In the genomic region with DNA sequence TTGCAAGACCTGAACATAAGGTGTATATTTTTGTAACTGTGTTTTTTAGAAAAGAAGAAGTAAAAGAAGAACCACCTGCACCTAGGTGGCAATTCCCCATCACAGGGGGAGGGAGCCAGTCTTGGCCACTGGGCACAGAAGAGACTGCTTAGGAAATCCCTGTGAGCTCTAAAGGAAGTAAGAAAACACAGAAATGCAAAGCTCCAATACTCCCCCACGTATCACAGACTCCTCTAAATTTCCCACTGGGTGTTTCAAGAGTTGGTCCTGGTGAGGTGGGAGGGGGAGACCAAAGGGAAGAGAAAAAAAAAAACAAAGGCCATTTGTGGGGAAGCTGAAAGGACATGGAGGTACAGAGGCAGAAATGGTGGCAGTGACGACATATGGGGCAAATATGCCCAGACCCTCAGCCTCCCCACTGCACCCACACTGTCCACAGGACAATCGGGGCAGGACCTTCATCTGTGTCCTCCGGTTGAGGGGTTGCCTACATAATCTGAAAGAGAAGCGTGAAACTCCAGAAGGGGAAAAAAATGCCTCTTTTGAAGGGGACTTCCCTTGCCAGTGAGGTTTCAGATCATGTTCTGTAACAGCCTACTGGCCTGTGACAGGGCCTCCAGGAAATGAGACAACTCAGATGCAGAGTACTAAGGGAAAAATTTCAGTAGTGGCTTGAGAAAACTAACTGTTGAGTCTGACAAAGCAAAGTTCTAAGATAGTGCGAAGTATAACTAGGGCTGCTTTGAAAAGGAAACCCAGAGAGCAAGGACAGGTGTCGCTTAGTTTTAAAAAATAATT, we compare ENCODE assay signal across 8 cellular contexts.
DNase-seq lines count a peak whose midpoint lies in the region; ATAC-seq and TF ChIP-seq lines count a peak whose summit lies in the region.

No MANE protein-coding gene starts in this region.

- peaks cover 52% of the 10 kb centered on the region for H3K4me1 ChIP-seq in BLaER1

- H3K9me3 ChIP-seq in BLaER1 = no peaks in the 10 kb centered on the region

- peak overlapping the region; percentile 74 for H3K27ac ChIP-seq in BLaER1
- peak overlapping the region in 20 of 21 experiments; percentile 56 to 89 (median 83) for H3K27ac ChIP-seq in skin epidermis

- ATAC-seq in HG03159 (IDR thresholded peaks at IDR 0.05; ENCODE audit: unreplicated experiment) = peak; percentile 56

- peak overlapping the region; percentile 60; the same call in 1 of the 2 replicates for H3K9ac ChIP-seq in BLaER1

- H3K4me3 ChIP-seq in BLaER1 (peak overlapping the region; percentile 26; the same call in 1 of the 2 replicates), skin epidermis (peak overlapping the region in 2 of 7 experiments; percentile 1 to 28)

- no peaks in the 10 kb centered on the region for H3K27me3 ChIP-seq in BLaER1

- peak; percentile 45 for TF ChIP-seq POLR2A in GM19099 (IDR thresholded peaks at IDR 0.05; ENCODE audit: extremely low read depth, insufficient read length, low read depth)

- no peaks in the 10 kb centered on the region for H3K36me3 ChIP-seq in BLaER1

- H3K4me2 ChIP-seq in BLaER1 = peak overlapping the region; percentile 81

- DNase-seq in UCSD-AML1 (lab: John Stamatoyannopoulos, UW; ENCODE audit: unreplicated experiment) = peak; percentile 9
- DNase-seq in germinal center (ENCODE audit: low spot score) = peak; percentile 74
- no peak for DNase-seq in T-helper 9 cell
- DNase-seq in NCI-H1930 (lab: John Stamatoyannopoulos, UW) = no peak

- H4K20me1 ChIP-seq in BLaER1 = no peaks in the 10 kb centered on the region

Comparison
In these comparisons a context has a peak if more than half of its experiments do, and no peak if none do; other contexts are left out.
1. DNase-seq: peak in UCSD-AML1 (single experiment) and germinal center (single experiment); none in T-helper 9 cell (single experiment) and NCI-H1930 (0 of 2).